Comparison of ENCODE assay signal across 1 cellular context in genomic region chr9:99873531-99873930, GRCh38.
TF ChIP-seq lines count a peak whose summit lies in the region.

No MANE protein-coding gene starts in this region.

TF ChIP-seq in HCT116, 20 proteins besides CTCF, POLR2A, EP300 and RAD21 (continued from another document):
- TF ChIP-seq JUND (IDR thresholded peaks at IDR 0.05) (0 out of 2 replicates have a peak, but pooled peaks have one; percentile 24), FOSL1 (IDR thresholded peaks at IDR 0.05; ENCODE audit: low read depth) (peak; percentile 15; the same call in 1 of the 2 replicates)
